Comparison of ENCODE assay signal across 8 cellular contexts in genomic region chr18:67455824-67456223, GRCh38.
DNase-seq lines count a peak whose midpoint lies in the region; ATAC-seq and TF ChIP-seq lines count a peak whose summit lies in the region.
"Not testable (repeated sequence)": the region's sequence is repeated elsewhere in the genome, so short reads cannot be mapped to it uniquely, and the experiment has no call there.

No MANE protein-coding gene starts in this region.

- not testable (repeated sequence) for H3K27me3 Mint-ChIP-seq in GM23338 (ENCODE audit: insufficient read depth, low read depth, poor library complexity); WTC11 (ENCODE audit: low read depth); glutamatergic neuron (ENCODE audit: unreplicated experiment); neural progenitor cell (ENCODE audit: insufficient read depth, low read depth)

- H3K36me3 ChIP-seq in A673 (ENCODE audit: insufficient read depth, low read length, poor library complexity, severe bottlenecking); BLaER1 treated with 17β-estradiol and CSF1 and Interleukin-3, amounts not matched to agents 10 nM and 100 nM; GM23338 (ENCODE audit: insufficient read depth); Loucy (ENCODE audit: insufficient read depth, low read length); mesendoderm (ENCODE audit: control insufficient read depth, insufficient read depth, low read length); neural progenitor cell: not testable (repeated sequence)

- not testable (repeated sequence) for H3K27me3 ChIP-seq in A673 (replicated peaks; ENCODE audit: insufficient read depth, low read depth, low read length, poor library complexity); BLaER1 treated with 17β-estradiol and CSF1 and Interleukin-3, amounts not matched to agents 10 nM and 100 nM; GM23338 (ENCODE audit: insufficient read depth); Loucy (ENCODE audit: insufficient read depth, low read length, poor library complexity, severe bottlenecking); mesendoderm (ENCODE audit: insufficient read depth, low read length, poor library complexity); neural progenitor cell

- not testable (repeated sequence) for H3K36me3 Mint-ChIP-seq in GM23338 (ENCODE audit: low read depth); WTC11; glutamatergic neuron (ENCODE audit: unreplicated experiment); neural progenitor cell

- POLR2A ChIA-PET in A673 (lab: Charles Lee; ENCODE audit: low non-redundant PET); WTC11 (lab: Charles Lee): not testable (repeated sequence)

- peak; percentile 14 for DNase-seq in A673 (ENCODE audit: low spot score)
- peak; percentile 41 for DNase-seq in GM23338 (ENCODE audit: low spot score)
- not testable (repeated sequence) for DNase-seq in WTC11 (ENCODE audit: low spot score); glutamatergic neuron; neural progenitor cell (ENCODE audit: low spot score)
- DNase-seq in mesendoderm = peak; percentile 39

- H3K27ac Mint-ChIP-seq in GM23338 (0 out of 2 replicates have a peak overlapping the region, but pooled peaks have one; percentile 12), WTC11 (peak overlapping the region; percentile 59), glutamatergic neuron (ENCODE audit: unreplicated experiment) (peak overlapping the region; percentile 88)
- H3K27ac Mint-ChIP-seq in neural progenitor cell = not testable (repeated sequence)

- not testable (repeated sequence) for H3K9ac ChIP-seq in BLaER1 treated with 17β-estradiol and CSF1 and Interleukin-3, amounts not matched to agents 10 nM and 100 nM; Loucy (ENCODE audit: low read depth, low read length, poor library complexity, severe bottlenecking); mesendoderm (ENCODE audit: low read length); neural progenitor cell

- not testable (repeated sequence) for H3K4me3 ChIP-seq in A673 (ENCODE audit: low read depth, low read length, poor library complexity, severe bottlenecking); BLaER1 treated with 17β-estradiol and CSF1 and Interleukin-3, amounts not matched to agents 10 nM and 100 nM; GM23338; Loucy (ENCODE audit: low read length, poor library complexity, severe bottlenecking); mesendoderm (ENCODE audit: low read length); neural progenitor cell

- not testable (repeated sequence) for H2BK120ac ChIP-seq in mesendoderm (ENCODE audit: low read depth, low read length)

- not testable (repeated sequence) for H3K27ac ChIP-seq in A673 (ENCODE audit: low read depth, low read length, poor library complexity, severe bottlenecking); mesendoderm (ENCODE audit: low read depth, low read length); neural progenitor cell
- H3K27ac ChIP-seq in BLaER1 treated with 17β-estradiol and CSF1 and Interleukin-3, amounts not matched to agents 10 nM and 100 nM = peak overlapping the region in 4 of 11 experiments; percentile 10 to 41 (median 22); a peak in 3 of 22 replicates
- peak overlapping the region; percentile 79; the same call in 1 of the 2 replicates for H3K27ac ChIP-seq in GM23338 (ENCODE audit: low read depth)

- not testable (repeated sequence) for H4K20me1 ChIP-seq in BLaER1 treated with 17β-estradiol and CSF1 and Interleukin-3, amounts not matched to agents 10 nM and 100 nM; GM23338 (replicated peaks; ENCODE audit: insufficient read depth); Loucy (ENCODE audit: insufficient read depth, low read length, poor library complexity, severe bottlenecking); neural progenitor cell (ENCODE audit: low read depth)

- not testable (repeated sequence) for H3F3A ChIP-seq in GM23338 (replicated peaks; ENCODE audit: low read depth); Loucy (ENCODE audit: low read depth); neural progenitor cell (ENCODE audit: low read depth)

- H3K4me1 Mint-ChIP-seq in GM23338 = peaks cover 18% of the 10 kb centered on the region
- H3K4me1 Mint-ChIP-seq in WTC11 = peaks cover 25% of the 10 kb centered on the region
- H3K4me1 Mint-ChIP-seq in glutamatergic neuron (ENCODE audit: low read depth, unreplicated experiment) = peaks cover 24% of the 10 kb centered on the region
- H3K4me1 Mint-ChIP-seq in neural progenitor cell = not testable (repeated sequence)

- ATAC-seq in GM23338 (peak; percentile 30; the same call in 2 of the 3 replicates), WTC11 (peak; percentile 90)

- intact Hi-C loops in A673 (cut with micrococcal nuclease; ENCODE audit: unreplicated experiment) = not testable (repeated sequence)

- not testable (repeated sequence) for H3K18ac ChIP-seq in mesendoderm (ENCODE audit: low read length)

- peak overlapping the region in 7 of 11 experiments; percentile 7 to 54 (median 44); a peak in 10 of 22 replicates for H3K4me2 ChIP-seq in BLaER1 treated with 17β-estradiol and CSF1 and Interleukin-3, amounts not matched to agents 10 nM and 100 nM
- not testable (repeated sequence) for H3K4me2 ChIP-seq in GM23338; Loucy (ENCODE audit: low read depth, low read length, poor library complexity, severe bottlenecking); mesendoderm (ENCODE audit: low read length); neural progenitor cell

- H3K4ac ChIP-seq in mesendoderm (ENCODE audit: low read depth, low read length) = not testable (repeated sequence)

- H4K8ac ChIP-seq in mesendoderm (ENCODE audit: low read depth, low read length) = not testable (repeated sequence)

- not testable (repeated sequence) for H4K5ac ChIP-seq in mesendoderm (ENCODE audit: low read length)

- not testable (repeated sequence) for H2AK5ac ChIP-seq in mesendoderm (ENCODE audit: low read length)

- not testable (repeated sequence) for H3K4me3 Mint-ChIP-seq in GM23338; WTC11; glutamatergic neuron (ENCODE audit: unreplicated experiment); neural progenitor cell

- no CpG with 5 or more reads among the region's 5 CpGs for WGBS in mesendoderm (ENCODE audit: extremely low coverage, insufficient coverage, low lambda C conversion rate)

- H3K4me1 ChIP-seq in A673 (ENCODE audit: insufficient read depth, low read length, poor library complexity, severe bottlenecking); mesendoderm (ENCODE audit: control insufficient read depth, low read depth, low read length); neural progenitor cell: not testable (repeated sequence)
- peaks cover 0 to 25% (median 11%) of the 10 kb centered on the region in 10 experiments; a peak in 9 of 20 replicates for H3K4me1 ChIP-seq in BLaER1 treated with 17β-estradiol and CSF1 and Interleukin-3, amounts not matched to agents 10 nM and 100 nM
- H3K4me1 ChIP-seq in GM23338 (ENCODE audit: insufficient read depth) = peaks cover 18% of the 10 kb centered on the region
- peaks cover 16% of the 10 kb centered on the region for H3K4me1 ChIP-seq in Loucy (ENCODE audit: insufficient read depth, low read length, poor library complexity, severe bottlenecking)

- not testable (repeated sequence) for H3K9me3 ChIP-seq in A673 (ENCODE audit: low read depth, low read length, poor library complexity, severe bottlenecking); Loucy (ENCODE audit: insufficient read depth, low read depth, low read length); neural progenitor cell (ENCODE audit: low read depth)
- H3K9me3 ChIP-seq in BLaER1 treated with 17β-estradiol and CSF1 and Interleukin-3, amounts not matched to agents 10 nM and 100 nM (replicated peaks in 1 of 11) = peaks cover 6 to 13% (median 8%) of the 10 kb centered on the region in 11 experiments

- H3K56ac ChIP-seq in mesendoderm (ENCODE audit: low read length) = not testable (repeated sequence)

- not testable (repeated sequence) for H3K9me2 ChIP-seq in GM23338 (ENCODE audit: insufficient read depth); Loucy (replicated peaks; ENCODE audit: low read depth, low read length)

- H2BK5ac ChIP-seq in mesendoderm (ENCODE audit: low read length) = not testable (repeated sequence)

- not testable (repeated sequence) for H3K9me3 Mint-ChIP-seq in GM23338; glutamatergic neuron (ENCODE audit: unreplicated experiment); neural progenitor cell
- peaks cover 19% of the 10 kb centered on the region for H3K9me3 Mint-ChIP-seq in WTC11

- H2BK15ac ChIP-seq in mesendoderm (replicated peaks; ENCODE audit: low read depth) = not testable (repeated sequence)

- not testable (repeated sequence) for TF ChIP-seq CTCF in A673 (conservative IDR thresholded peaks at IDR 0.05; ENCODE audit: low read depth, low read length); GM23338 (conservative IDR thresholded peaks at IDR 0.05; ENCODE audit: low read depth in 2 of 2); Loucy (conservative IDR thresholded peaks at IDR 0.05; ENCODE audit: low read length); WTC11 (IDR thresholded peaks at IDR 0.05); glutamatergic neuron (IDR thresholded peaks at IDR 0.05; ENCODE audit: partially characterized antibody, unreplicated experiment); neural progenitor cell (IDR thresholded peaks at IDR 0.05)

- CTCF ChIA-PET in A673 (lab: Charles Lee); WTC11 (lab: Charles Lee): not testable (repeated sequence)

- not testable (repeated sequence) for H3K79me1 ChIP-seq in mesendoderm (ENCODE audit: low read length)

- H2AFZ ChIP-seq in GM23338 = not testable (repeated sequence)
- peak overlapping the region; percentile 79 for H2AFZ ChIP-seq in Loucy (ENCODE audit: low read length)
- H2AFZ ChIP-seq in neural progenitor cell (replicated peaks) = peak overlapping the region; percentile 45

- H3K79me2 ChIP-seq in GM23338 (replicated peaks; ENCODE audit: insufficient read depth); Loucy (ENCODE audit: insufficient read depth, low read length); mesendoderm (ENCODE audit: control insufficient read depth, insufficient read depth, low read length); neural progenitor cell (ENCODE audit: low read depth): not testable (repeated sequence)

- H3K23ac ChIP-seq in mesendoderm (ENCODE audit: low read length) = not testable (repeated sequence)

- BruUV-seq in A673 (replicated peaks; lab: Mats Ljungman, UMichigan) = not testable (repeated sequence)
